In genomic region chr2:190994148-190994547, GRCh38 we compare ENCODE assay signal across 24 cellular contexts. TPM values are rescaled to one million over a fixed set of nuclear protein-coding genes. Genes with fewer than 3 reads are reported as not detected.
DNase-seq lines count a peak whose midpoint lies in the region; ATAC-seq, FAIRE-seq and TF ChIP-seq lines count a peak whose summit lies in the region.
"Had no signal": no experiment of that assay in that cellular context is flagged by ENCODE, and none has a peak within 500 bp of the region (broad histone marks: within the 10 kb centered on the region; RNA-seq: fewer than 3 reads in every experiment).

No MANE protein-coding gene starts in this region.

- POLR2A ChIA-PET in naive thymus-derived CD8-positive, alpha-beta T cell (lab: Charles Lee) = interaction anchor here (1.7 kb wide), 1 partner anchor 18 kb away, joined by 5 read pairs; no protein-coding TSS in a partner anchor
- POLR2A ChIA-PET in WTC11 (lab: Charles Lee) = no interaction called here

- TF ChIP-seq POLR2A in GM12892 (IDR thresholded peaks at IDR 0.05; ENCODE audit: low read depth, low read length) = peak; percentile 65; the same call in 1 of the 2 replicates

- no peak for DNase-seq in activated CD4-positive, alpha-beta T cell treated with anti-CD3 and anti-CD28 coated beads, Interleukin-2, amount 10 ng/mL, durations not matched to agents 24 days and 14 days
- no peak for DNase-seq in activated CD4-positive, alpha-beta T cell treated with anti-CD3 and anti-CD28 coated beads for 1 hour
- DNase-seq in GM12892 (ENCODE audit: insufficient read length) (no peak), WTC11 (ENCODE audit: low spot score) (no peak)
- no peak for DNase-seq in activated T-helper 2 cell treated with anti-CD3 and anti-CD28 coated beads, Interferon-gamma antibody, Interleukin-2, Interleukin-4, amounts not matched to agents 10 μg/mL and 5 μg/mL and 100 μg/mL, durations not matched to agents 14 hours and 24 hours and 36 hours (ENCODE audit: low spot score)
- no peak for DNase-seq in naive thymus-derived CD8-positive, alpha-beta T cell
- DNase-seq: activated T-cell treated with anti-CD3 and anti-CD28 coated beads, Interleukin-2, amount 50 U/mL, for 1 hour; glutamatergic neuron; NCI-H1092 treated with DMSO at 0.1 percent for 48 hours; NCI-H2081; NCI-H345; nucleus accumbens; OCI-M1; retina; stimulated activated CD4-positive, alpha-beta T cell treated with anti-CD3 and anti-CD28 coated beads, Interleukin-2, amount 100 ng/mL, for 48 hours; stimulated activated naive CD4-positive, alpha-beta T cell treated with Interleukin-2 at 50 U/mL for 16 hours; transverse colon had no signal

- peaks cover 63% of the 10 kb centered on the region for H3K4me1 Mint-ChIP-seq in activated CD4-positive, alpha-beta T cell treated with anti-CD3 and anti-CD28 coated beads, Interleukin-2, amount 10 ng/mL, durations not matched to agents 24 days and 14 days
- H3K4me1 Mint-ChIP-seq in activated T-helper 2 cell treated with anti-CD3 and anti-CD28 coated beads, Interferon-gamma antibody, Interleukin-2, Interleukin-4, amounts not matched to agents 10 μg/mL and 5 μg/mL and 100 μg/mL, durations not matched to agents 14 hours and 24 hours and 36 hours (ENCODE audit: low read depth) = peaks cover 45% of the 10 kb centered on the region
- H3K4me1 Mint-ChIP-seq in naive thymus-derived CD8-positive, alpha-beta T cell = peaks cover 23 to 71% (median 41%) of the 10 kb centered on the region in 4 donors
- no peaks in the 10 kb centered on the region for H3K4me1 Mint-ChIP-seq in WTC11

- intact Hi-C loops in activated CD4-positive, alpha-beta T cell treated with anti-CD3 and anti-CD28 coated beads, Interleukin-2, amount 10 ng/mL, durations not matched to agents 24 days and 14 days (cut with micrococcal nuclease) = no loop called here
- intact Hi-C loops in activated T-helper 2 cell treated with anti-CD3 and anti-CD28 coated beads, Interferon-gamma antibody, Interleukin-2, Interleukin-4, amounts not matched to agents 10 μg/mL and 5 μg/mL and 100 μg/mL, durations not matched to agents 14 hours and 24 hours and 36 hours (cut with micrococcal nuclease) = no loop called here

- no peak overlapping the region for H3K4me3 Mint-ChIP-seq in activated CD4-positive, alpha-beta T cell treated with anti-CD3 and anti-CD28 coated beads, Interleukin-2, amount 10 ng/mL, durations not matched to agents 24 days and 14 days
- H3K4me3 Mint-ChIP-seq in activated T-helper 2 cell treated with anti-CD3 and anti-CD28 coated beads, Interferon-gamma antibody, Interleukin-2, Interleukin-4, amounts not matched to agents 10 μg/mL and 5 μg/mL and 100 μg/mL, durations not matched to agents 14 hours and 24 hours and 36 hours (ENCODE audit: low read depth) = no peak overlapping the region
- H3K4me3 Mint-ChIP-seq in naive thymus-derived CD8-positive, alpha-beta T cell = peak overlapping the region in 1 of 10 donors; percentile 3
- no peak overlapping the region for H3K4me3 Mint-ChIP-seq in WTC11

- ATAC-seq in naive thymus-derived CD8-positive, alpha-beta T cell = no peak
- ATAC-seq in HG03439 (IDR thresholded peaks at IDR 0.05; ENCODE audit: unreplicated experiment) (no peak), WTC11 (no peak), GM21825 (IDR thresholded peaks at IDR 0.05; ENCODE audit: unreplicated experiment) (no peak)
- ATAC-seq: HepG2, Right ventricle myocardium inferior had no signal

- H3K9me3 Mint-ChIP-seq in activated CD4-positive, alpha-beta T cell treated with anti-CD3 and anti-CD28 coated beads, Interleukin-2, amount 10 ng/mL, durations not matched to agents 24 days and 14 days = peaks cover 9% of the 10 kb centered on the region
- H3K9me3 Mint-ChIP-seq in activated T-helper 2 cell treated with anti-CD3 and anti-CD28 coated beads, Interferon-gamma antibody, Interleukin-2, Interleukin-4, amounts not matched to agents 10 μg/mL and 5 μg/mL and 100 μg/mL, durations not matched to agents 14 hours and 24 hours and 36 hours = peaks cover 5% of the 10 kb centered on the region
- no peaks in the 10 kb centered on the region for H3K9me3 Mint-ChIP-seq in naive thymus-derived CD8-positive, alpha-beta T cell
- no peaks in the 10 kb centered on the region for H3K9me3 Mint-ChIP-seq in WTC11

- CTCF ChIA-PET in WTC11 (lab: Charles Lee) = no interaction called here

- no peak for FAIRE-seq in GM12892 (lab: Jason Lieb, UNC)
- FAIRE-seq: A204.1, endothelial cell of umbilical vein, H1, HepG2 had no signal

- no peak for TF ChIP-seq CTCF in WTC11 (IDR thresholded peaks at IDR 0.05)

- no peaks in the 10 kb centered on the region for H3K27me3 Mint-ChIP-seq in activated CD4-positive, alpha-beta T cell treated with anti-CD3 and anti-CD28 coated beads, Interleukin-2, amount 10 ng/mL, durations not matched to agents 24 days and 14 days
- H3K27me3 Mint-ChIP-seq in activated T-helper 2 cell treated with anti-CD3 and anti-CD28 coated beads, Interferon-gamma antibody, Interleukin-2, Interleukin-4, amounts not matched to agents 10 μg/mL and 5 μg/mL and 100 μg/mL, durations not matched to agents 14 hours and 24 hours and 36 hours (ENCODE audit: low read depth) = no peaks in the 10 kb centered on the region
- no peaks in the 10 kb centered on the region for H3K27me3 Mint-ChIP-seq in naive thymus-derived CD8-positive, alpha-beta T cell
- H3K27me3 Mint-ChIP-seq in WTC11 (ENCODE audit: low read depth) = no peaks in the 10 kb centered on the region

- peaks cover 84% of the 10 kb centered on the region for H3K36me3 Mint-ChIP-seq in activated CD4-positive, alpha-beta T cell treated with anti-CD3 and anti-CD28 coated beads, Interleukin-2, amount 10 ng/mL, durations not matched to agents 24 days and 14 days (ENCODE audit: low read depth)
- peaks cover 92% of the 10 kb centered on the region for H3K36me3 Mint-ChIP-seq in activated T-helper 2 cell treated with anti-CD3 and anti-CD28 coated beads, Interferon-gamma antibody, Interleukin-2, Interleukin-4, amounts not matched to agents 10 μg/mL and 5 μg/mL and 100 μg/mL, durations not matched to agents 14 hours and 24 hours and 36 hours (ENCODE audit: low read depth)
- peaks cover 23 to 97% (median 65%) of the 10 kb centered on the region in 3 donors for H3K36me3 Mint-ChIP-seq in naive thymus-derived CD8-positive, alpha-beta T cell
- peaks cover 77% of the 10 kb centered on the region for H3K36me3 Mint-ChIP-seq in WTC11

- H3K27ac Mint-ChIP-seq in activated CD4-positive, alpha-beta T cell treated with anti-CD3 and anti-CD28 coated beads, Interleukin-2, amount 10 ng/mL, durations not matched to agents 24 days and 14 days = peak overlapping the region; percentile 79
- peak overlapping the region; percentile 31 for H3K27ac Mint-ChIP-seq in activated T-helper 2 cell treated with anti-CD3 and anti-CD28 coated beads, Interferon-gamma antibody, Interleukin-2, Interleukin-4, amounts not matched to agents 10 μg/mL and 5 μg/mL and 100 μg/mL, durations not matched to agents 14 hours and 24 hours and 36 hours
- peak overlapping the region in 9 of 10 donors; percentile 57 to 94 (median 69) for H3K27ac Mint-ChIP-seq in naive thymus-derived CD8-positive, alpha-beta T cell
- H3K27ac Mint-ChIP-seq in WTC11 = no peak overlapping the region

TF ChIP-seq in WTC11, 78 proteins besides CTCF, POLR2A, EP300 and RAD21 (continues in another document):
- TF ChIP-seq ARID4B (CRISPR knock-in tag; IDR thresholded peaks at IDR 0.05; ENCODE audit: borderline replicate concordance) (no peak), HMGA2 (CRISPR knock-in tag; IDR thresholded peaks at IDR 0.05) (no peak)

RNA-seq across cellular contexts. Expression of gene STAT1, which starts 19.8 kb away (rescaled TPM):
- 152 and 160 TPM in 2 replicates for total RNA-seq in activated CD4-positive, alpha-beta T cell treated with anti-CD3 and anti-CD28 coated beads, Interleukin-2, amount 10 ng/mL, durations not matched to agents 24 days and 14 days
- polyA plus RNA-seq in GM12892 (2012; ENCODE audit: missing spikeins) = 219 TPM
- 135 and 139 TPM in 2 replicates for total RNA-seq in activated T-helper 2 cell treated with anti-CD3 and anti-CD28 coated beads, Interferon-gamma antibody, Interleukin-2, Interleukin-4, amounts not matched to agents 10 μg/mL and 5 μg/mL and 100 μg/mL, durations not matched to agents 14 hours and 24 hours and 36 hours
- total RNA-seq in naive thymus-derived CD8-positive, alpha-beta T cell = 10 to 100 TPM; 62.8 to 74.9 TPM
- polyA plus RNA-seq in naive thymus-derived CD8-positive, alpha-beta T cell = 100 to 1,000 TPM; 154 to 231 (median 217) TPM
- total RNA-seq in WTC11 (2021) = 36.1 to 41.3 TPM (median 39.5 TPM) in 3 replicates
